In the genomic region with DNA sequence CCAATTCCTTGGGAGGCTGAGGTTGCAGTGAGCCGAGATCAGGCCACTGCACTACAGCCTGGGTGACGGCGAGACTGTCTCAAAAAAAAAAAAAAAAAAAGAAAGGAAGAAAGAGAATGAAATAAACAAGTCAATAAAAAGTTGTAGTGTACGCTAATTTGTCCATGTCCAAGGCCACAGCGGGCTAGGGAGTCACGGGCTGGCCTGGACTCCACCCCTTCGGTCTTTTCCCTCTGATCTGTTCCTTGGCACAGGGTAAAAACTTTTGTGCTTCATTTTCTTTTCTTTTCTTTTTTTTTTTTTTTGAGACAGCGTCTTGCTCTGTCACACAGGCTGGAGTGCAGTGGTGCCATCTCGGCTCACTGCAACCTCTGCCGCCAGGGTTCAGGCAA, we compare ENCODE assay signal across 13 cellular contexts. TPM values are rescaled to one million over a fixed set of nuclear protein-coding genes. Genes with fewer than 3 reads are reported as not detected.
DNase-seq lines count a peak whose midpoint lies in the region; ATAC-seq and TF ChIP-seq lines count a peak whose summit lies in the region.
"Had no signal": no experiment of that assay in that cellular context is flagged by ENCODE, and none has a peak within 500 bp of the region (broad histone marks: within the 10 kb centered on the region; RNA-seq: fewer than 3 reads in every experiment).

No MANE protein-coding gene starts in this region.

- H3K27me3 Mint-ChIP-seq in activated T-cell treated with anti-CD3 and anti-CD28 coated beads, Interleukin-2, amount 50 U/mL, for 72 hours (ENCODE audit: low read depth) = no peaks in the 10 kb centered on the region
- peaks cover 12 to 35% (median 17%) of the 10 kb centered on the region in 3 donors for H3K27me3 Mint-ChIP-seq in immature natural killer cell (ENCODE audit: low read depth in 3 of 3)
- H3K27me3 Mint-ChIP-seq: activated CD4-positive, alpha-beta memory T cell treated with anti-CD3 and anti-CD28 coated beads for 36 hours had no signal

- in situ Hi-C loops in gastrocnemius medialis (cut with MboI; ENCODE audit: low sequenced_read_pairs in 4 of 4) = loop anchor here in 1 of 4 donors (10.0 kb wide), 1 partner anchor 136 kb away; no protein-coding TSS in a partner anchor

- no peak overlapping the region for H3K4me3 Mint-ChIP-seq in activated T-cell treated with anti-CD3 and anti-CD28 coated beads, Interleukin-2, amount 50 U/mL, for 72 hours
- H3K4me3 Mint-ChIP-seq in immature natural killer cell = no peak overlapping the region
- H3K4me3 Mint-ChIP-seq: activated CD4-positive, alpha-beta memory T cell treated with anti-CD3 and anti-CD28 coated beads for 36 hours had no signal

- H3K4me1 ChIP-seq in gastrocnemius medialis = peaks cover 0 to 2% of the 10 kb centered on the region in 2 donors

- H3K4me3 ChIP-seq in gastrocnemius medialis = no peak overlapping the region
- H3K4me3 ChIP-seq: right atrium auricular region, thyroid gland had no signal

- H3K36me3 ChIP-seq in gastrocnemius medialis = peaks cover 0 to 44% of the 10 kb centered on the region in 2 donors

- peak overlapping the region in 1 of 4 donors; percentile 48 for H3K27ac ChIP-seq in gastrocnemius medialis
- H3K27ac ChIP-seq: right atrium auricular region, thyroid gland had no signal

- peaks cover 23% of the 10 kb centered on the region for H3K4me1 Mint-ChIP-seq in activated T-cell treated with anti-CD3 and anti-CD28 coated beads, Interleukin-2, amount 50 U/mL, for 72 hours (ENCODE audit: low read depth)
- peaks cover 28 to 41% of the 10 kb centered on the region in 2 donors for H3K4me1 Mint-ChIP-seq in immature natural killer cell

- H3K36me3 Mint-ChIP-seq in activated T-cell treated with anti-CD3 and anti-CD28 coated beads, Interleukin-2, amount 50 U/mL, for 72 hours (ENCODE audit: insufficient read depth in 2 of 2) = peaks cover 8 to 28% of the 10 kb centered on the region in 2 donors
- H3K36me3 Mint-ChIP-seq in immature natural killer cell = peaks cover 6 to 25% (median 17%) of the 10 kb centered on the region in 3 donors

- H3K9me3 Mint-ChIP-seq in activated T-cell treated with anti-CD3 and anti-CD28 coated beads, Interleukin-2, amount 50 U/mL, for 72 hours = no peaks in the 10 kb centered on the region
- no peaks in the 10 kb centered on the region for H3K9me3 Mint-ChIP-seq in immature natural killer cell
- H3K9me3 Mint-ChIP-seq: activated CD4-positive, alpha-beta memory T cell treated with anti-CD3 and anti-CD28 coated beads for 36 hours; activated naive CD4-positive, alpha-beta T cell treated with anti-CD3 and anti-CD28 coated beads, Interleukin-2, amount 50 U/mL, for 72 hours had no signal

- no peaks in the 10 kb centered on the region for H3K27me3 ChIP-seq in gastrocnemius medialis
- H3K27me3 ChIP-seq: right atrium auricular region, thyroid gland had no signal

- H3K27ac Mint-ChIP-seq in activated T-cell treated with anti-CD3 and anti-CD28 coated beads, Interleukin-2, amount 50 U/mL, for 72 hours = peak overlapping the region; percentile 63
- H3K27ac Mint-ChIP-seq in immature natural killer cell = peak overlapping the region in 5 of 6 donors; percentile 28 to 86 (median 80)

- H3K9me3 ChIP-seq in gastrocnemius medialis = no peaks in the 10 kb centered on the region
- H3K9me3 ChIP-seq: right atrium auricular region, thyroid gland had no signal

- no peak for ATAC-seq in activated T-cell treated with anti-CD3 and anti-CD28 coated beads, Interleukin-2, amount 50 U/mL, for 72 hours (replicated peaks in 1 of 2)
- ATAC-seq in sciatic nerve (peak; percentile 67), gastrocnemius medialis (no peak), HG02642 (IDR thresholded peaks at IDR 0.05; ENCODE audit: poor library complexity, unreplicated experiment) (no peak)

- TF ChIP-seq POLR2A in erythroblast (IDR thresholded peaks at IDR 0.05; ENCODE audit: low read length) (no peak), gastrocnemius medialis (IDR thresholded peaks at IDR 0.05) (no peak)

- no peak for TF ChIP-seq CTCF in gastrocnemius medialis (IDR thresholded peaks at IDR 0.05 in 4 of 5, conservative IDR thresholded peaks at IDR 0.05 in 1 of 5)

- no peak for DNase-seq in activated T-cell treated with anti-CD3 and anti-CD28 coated beads, Interleukin-2, amount 50 U/mL, for 72 hours
- no peak for DNase-seq in activated T-cell treated with anti-CD3 and anti-CD28 coated beads, Interleukin-2, amount 50 U/mL, for 1 hour
- DNase-seq in immature natural killer cell = no peak
- DNase-seq in sciatic nerve (ENCODE audit: low spot score) = no peak
- no peak for DNase-seq in NK-92 (lab: John Stamatoyannopoulos, UW; ENCODE audit: unreplicated experiment)
- DNase-seq in erythroblast (lab: John Stamatoyannopoulos, UW) = no peak
- DNase-seq in gastrocnemius medialis = no peak
- DNase-seq: 8988T had no signal

- intact Hi-C loops in sciatic nerve (cut with DNase I) = no loop called here
- intact Hi-C loops in gastrocnemius medialis (cut with DNase I; ENCODE audit: low total_unique reads) = no loop called here

RNA-seq across cellular contexts. Expression of gene MKNK2, which starts 19.4 kb away (rescaled TPM):
- 100 to 1,000 TPM; 120 to 121 TPM for total RNA-seq in activated T-cell treated with anti-CD3 and anti-CD28 coated beads, Interleukin-2, amount 50 U/mL, for 72 hours
- 10 to 100 TPM; 22.7 to 39.2 (median 23.9) TPM for polyA plus RNA-seq in immature natural killer cell
- 140 TPM for total RNA-seq in sciatic nerve
- 1,000 to 10,000 TPM; 1,858 to 2,149 (median 1,965) TPM for total RNA-seq in gastrocnemius medialis

RNA-seq across cellular contexts. Expression of gene MOB3A, which starts 25.7 kb away (rescaled TPM):
- 100 to 1,000 TPM; 129 to 134 TPM for total RNA-seq in activated T-cell treated with anti-CD3 and anti-CD28 coated beads, Interleukin-2, amount 50 U/mL, for 72 hours
- polyA plus RNA-seq in immature natural killer cell = 100 to 1,000 TPM in 1 of 3 donors, 10 to 100 TPM in 2; 39.4 to 160 (median 42.2) TPM
- 54.0 TPM for total RNA-seq in sciatic nerve
- total RNA-seq in gastrocnemius medialis = 10 to 100 TPM; 16.0 to 30.8 (median 22.2) TPM

RNA-seq across cellular contexts. Expression of gene IZUMO4, which starts 26.3 kb away (rescaled TPM):
- total RNA-seq in activated T-cell treated with anti-CD3 and anti-CD28 coated beads, Interleukin-2, amount 50 U/mL, for 72 hours = 10 to 100 TPM; 28.5 to 36.9 TPM
- under 1 TPM in 1 of 3 donors, not detected in 2; 0.42 TPM for polyA plus RNA-seq in immature natural killer cell
- total RNA-seq in sciatic nerve = 37.8 TPM
- total RNA-seq in gastrocnemius medialis = 1 to 10 TPM in 1 of 4 donors, under 1 TPM in 1, not detected in 2; 0.93 to 1.4 TPM

RNA-seq across cellular contexts. Expression of gene BTBD2, which starts 54.9 kb away (rescaled TPM):
- 10 to 100 TPM; 48.7 to 56.2 TPM for total RNA-seq in activated T-cell treated with anti-CD3 and anti-CD28 coated beads, Interleukin-2, amount 50 U/mL, for 72 hours
- 1 to 10 TPM; 2.6 to 4.4 (median 3.6) TPM for polyA plus RNA-seq in immature natural killer cell
- total RNA-seq in sciatic nerve (65.7 TPM), gastrocnemius medialis (10 to 100 TPM; 54.6 to 82.9 (median 63.6) TPM)

Comparison
In these comparisons a context has a peak if more than half of its experiments do, and no peak if none do; other contexts are left out.
1. RNA of gene MKNK2, which starts 19.4 kb away (total RNA-seq): 1,858 to 2,149 TPM in gastrocnemius medialis; 140 TPM in sciatic nerve (single experiment) and 120 to 121 TPM in activated T-cell treated with anti-CD3 and anti-CD28 coated beads, Interleukin-2, amount 50 U/mL, for 72 hours; every median in the first group is over 10 times any median in the second.
2. RNA of gene IZUMO4, which starts 26.3 kb away (total RNA-seq): 37.8 TPM in sciatic nerve (single experiment) and 28.5 to 36.9 TPM in activated T-cell treated with anti-CD3 and anti-CD28 coated beads, Interleukin-2, amount 50 U/mL, for 72 hours; 0.93 to 1.4 TPM in gastrocnemius medialis; every median in the first group is over 10 times any median in the second.